ENCODE assay signal across 1 cellular context in genomic region chr2:107986278-107987217, GRCh38.
TF ChIP-seq lines count a peak whose summit lies in the region.

Gene SLC5A7, plus strand, starts transcription at chr2:107986524. Its CDS starts 1,632 bp downstream, at chr2:107988156.

TF ChIP-seq in HepG2, 621 proteins besides CTCF, POLR2A, EP300 and RAD21:
- TF ChIP-seq ZNF691 (CRISPR knock-in tag; IDR thresholded peaks at IDR 0.05; ENCODE audit: borderline replicate concordance, low read depth) (no peak), PRPF4 (IDR thresholded peaks at IDR 0.05; ENCODE audit: low read depth, low read length, poor library complexity, severe bottlenecking) (no peak), ZNF431 (CRISPR knock-in tag; IDR thresholded peaks at IDR 0.05; ENCODE audit: borderline replicate concordance, low read depth) (no peak), ZMYM3 (CRISPR knock-in tag; IDR thresholded peaks at IDR 0.05) (no peak), JUND (CRISPR knock-in tag; IDR thresholded peaks at IDR 0.05) (no peak), ARID2 (CRISPR knock-in tag; IDR thresholded peaks at IDR 0.05; ENCODE audit: borderline replicate concordance) (no peak), ZNF784 (CRISPR knock-in tag; IDR thresholded peaks at IDR 0.05; ENCODE audit: borderline replicate concordance) (no peak), HOXA9 (CRISPR knock-in tag; IDR thresholded peaks at IDR 0.05; ENCODE audit: borderline replicate concordance) (no peak), ZNF275 (CRISPR knock-in tag; IDR thresholded peaks at IDR 0.05; ENCODE audit: borderline replicate concordance) (no peak), ZZZ3 (CRISPR knock-in tag; IDR thresholded peaks at IDR 0.05; ENCODE audit: borderline replicate concordance) (no peak), FLYWCH1 (CRISPR knock-in tag; IDR thresholded peaks at IDR 0.05) (no peak), ZNF609 (CRISPR knock-in tag; IDR thresholded peaks at IDR 0.05; ENCODE audit: borderline replicate concordance) (no peak), ZBTB42 (CRISPR knock-in tag; IDR thresholded peaks at IDR 0.05) (no peak)
